Comparison of ENCODE assay signal across 9 cellular contexts in the genomic region with DNA sequence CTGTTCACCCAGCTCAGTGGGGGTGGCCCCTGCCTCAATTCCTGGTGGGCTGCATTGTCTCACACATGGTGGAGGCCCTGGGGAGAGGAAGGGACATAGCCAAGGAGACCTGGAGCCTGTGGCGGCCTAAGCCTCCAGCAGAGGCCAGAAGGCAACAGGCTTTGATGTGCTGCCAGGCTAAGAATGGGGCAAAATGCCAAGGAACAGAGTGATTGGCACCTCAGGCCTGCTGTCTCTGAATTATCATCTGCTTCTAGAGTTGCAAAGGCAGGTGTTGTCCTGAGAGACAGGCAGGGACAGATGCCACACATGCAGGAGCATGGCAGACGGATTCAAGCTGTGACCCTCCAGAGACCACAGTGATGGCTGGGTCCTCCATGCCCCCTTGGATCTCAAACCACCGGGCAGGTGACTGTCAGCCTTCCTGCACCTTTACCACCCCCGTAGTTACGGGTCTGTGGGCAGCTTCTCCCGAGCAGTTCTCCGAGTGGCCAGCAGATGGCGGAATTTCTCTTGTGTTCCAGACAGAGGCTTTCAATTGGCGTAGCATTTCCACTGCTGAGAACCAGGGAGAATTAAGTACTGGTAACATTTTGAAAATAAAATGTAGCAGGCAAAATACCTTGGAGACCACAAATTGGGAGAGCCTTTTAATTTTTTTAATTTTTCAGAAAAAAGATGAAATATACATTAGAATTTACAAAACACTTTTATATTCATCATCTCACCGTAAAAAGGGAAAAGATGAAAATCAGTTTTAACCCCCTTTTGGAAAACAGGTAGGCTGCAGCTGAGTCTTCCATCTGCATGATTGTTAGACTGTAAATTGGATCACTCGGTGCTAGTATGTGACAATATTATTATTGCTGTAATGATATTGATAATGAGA.
A peak's percentile ranks its signal among the peaks of the same experiment; 100 is the strongest.
DNase-seq lines count a peak whose midpoint lies in the region; ATAC-seq, FAIRE-seq and TF ChIP-seq lines count a peak whose summit lies in the region.
"Had no signal": no experiment of that assay in that cellular context is flagged by ENCODE, and none has a peak within 500 bp of the region (broad histone marks: within the 10 kb centered on the region; RNA-seq: fewer than 3 reads in every experiment).

No MANE protein-coding gene starts in this region.

- no peaks in the 10 kb centered on the region for H3K36me3 Mint-ChIP-seq in activated T-helper 2 cell treated with anti-CD3 and anti-CD28 coated beads, Interferon-gamma antibody, Interleukin-2, Interleukin-4, amounts not matched to agents 10 μg/mL and 5 μg/mL and 100 μg/mL, durations not matched to agents 14 hours and 24 hours and 36 hours (ENCODE audit: low read depth)
- no peaks in the 10 kb centered on the region for H3K36me3 Mint-ChIP-seq in osteocyte (ENCODE audit: unreplicated experiment)

- DNase-seq in DMS79 treated with DMSO at 0.1 percent for 48 hours (lab: John Stamatoyannopoulos, UW) (peak; percentile 65), LoVo (ENCODE audit: low spot score) (peak; percentile 76), RWPE1 (ENCODE audit: low spot score) (peak; percentile 64), frontal cortex (ENCODE audit: low spot score in 2 of 2) (peak; percentile 17 to 67), osteocyte (ENCODE audit: extremely low spot score, unreplicated experiment) (peak; percentile 92), thyroid gland (peak; percentile 85 to 86)
- peak; percentile 73 for DNase-seq in activated T-helper 2 cell treated with anti-CD3 and anti-CD28 coated beads, Interferon-gamma antibody, Interleukin-2, Interleukin-4, amounts not matched to agents 10 μg/mL and 5 μg/mL and 100 μg/mL, durations not matched to agents 14 hours and 24 hours and 36 hours (ENCODE audit: low spot score)

- no peaks in the 10 kb centered on the region for H3K27me3 ChIP-seq in thyroid gland

- CTCF ChIA-PET in RWPE1 (lab: Yijun Ruan, JAX): interaction anchor here (0.6 to 1.6 kb wide), 13 partner anchors 9 to 1911 kb away, joined by 3 to 11 read pairs (median 3); no protein-coding TSS in a partner anchor

- peak; percentile 94 for TF ChIP-seq CTCF in RWPE1 (conservative IDR thresholded peaks at IDR 0.05; ENCODE audit: low read depth)
- peak; percentile 97 for TF ChIP-seq CTCF in osteocyte (IDR thresholded peaks at IDR 0.05)
- TF ChIP-seq CTCF in thyroid gland (IDR thresholded peaks at IDR 0.05): peak; percentile 78 to 97 (median 89)

- H3K27ac ChIP-seq in RWPE1 (peak overlapping the region; percentile 56), thyroid gland (no peak overlapping the region)
- H3K27ac ChIP-seq: epithelial cell of prostate had no signal

- no peak overlapping the region for H3K4me3 Mint-ChIP-seq in activated T-helper 2 cell treated with anti-CD3 and anti-CD28 coated beads, Interferon-gamma antibody, Interleukin-2, Interleukin-4, amounts not matched to agents 10 μg/mL and 5 μg/mL and 100 μg/mL, durations not matched to agents 14 hours and 24 hours and 36 hours (ENCODE audit: low read depth)
- H3K4me3 Mint-ChIP-seq in osteocyte (ENCODE audit: unreplicated experiment): no peak overlapping the region

- WGBS in thyroid gland, 2 donors: 22 to 25% methylated on average over 11 of the region's 11 CpGs

- H3K4me1 ChIP-seq in thyroid gland: no peaks in the 10 kb centered on the region

- POLR2A ChIA-PET in RWPE1 (lab: Yijun Ruan, JAX; ENCODE audit: low non-redundant PET): no interaction called here

- no peaks in the 10 kb centered on the region for H3K9me3 Mint-ChIP-seq in activated T-helper 2 cell treated with anti-CD3 and anti-CD28 coated beads, Interferon-gamma antibody, Interleukin-2, Interleukin-4, amounts not matched to agents 10 μg/mL and 5 μg/mL and 100 μg/mL, durations not matched to agents 14 hours and 24 hours and 36 hours
- no peaks in the 10 kb centered on the region for H3K9me3 Mint-ChIP-seq in osteocyte (ENCODE audit: unreplicated experiment)

- H3K4me1 Mint-ChIP-seq in activated T-helper 2 cell treated with anti-CD3 and anti-CD28 coated beads, Interferon-gamma antibody, Interleukin-2, Interleukin-4, amounts not matched to agents 10 μg/mL and 5 μg/mL and 100 μg/mL, durations not matched to agents 14 hours and 24 hours and 36 hours (ENCODE audit: low read depth): peaks cover 4% of the 10 kb centered on the region
- no peaks in the 10 kb centered on the region for H3K4me1 Mint-ChIP-seq in osteocyte (ENCODE audit: unreplicated experiment)

- H3K27me3 Mint-ChIP-seq in activated T-helper 2 cell treated with anti-CD3 and anti-CD28 coated beads, Interferon-gamma antibody, Interleukin-2, Interleukin-4, amounts not matched to agents 10 μg/mL and 5 μg/mL and 100 μg/mL, durations not matched to agents 14 hours and 24 hours and 36 hours (ENCODE audit: low read depth): peaks cover 2% of the 10 kb centered on the region
- H3K27me3 Mint-ChIP-seq in osteocyte (ENCODE audit: unreplicated experiment): peaks cover 2% of the 10 kb centered on the region

- H3K4me3 ChIP-seq in thyroid gland (replicated peaks in 1 of 3): no peak overlapping the region

- TF ChIP-seq POLR2A in thyroid gland (IDR thresholded peaks at IDR 0.05): no peak

- peak; percentile 91 for ATAC-seq in GM21786 (IDR thresholded peaks at IDR 0.05; ENCODE audit: unreplicated experiment)

- H3K36me3 ChIP-seq in thyroid gland: no peaks in the 10 kb centered on the region

- intact Hi-C loops in activated T-helper 2 cell treated with anti-CD3 and anti-CD28 coated beads, Interferon-gamma antibody, Interleukin-2, Interleukin-4, amounts not matched to agents 10 μg/mL and 5 μg/mL and 100 μg/mL, durations not matched to agents 14 hours and 24 hours and 36 hours (cut with micrococcal nuclease): loop anchor here (1.0 to 5.0 kb wide), 5 partner anchors 234 to 1807 kb away; no protein-coding TSS in a partner anchor
- intact Hi-C loops in thyroid gland (cut with DNase I): loop anchor here (5.0 kb wide), 1 partner anchor 282 kb away; no protein-coding TSS in a partner anchor

- H3K9me3 ChIP-seq in thyroid gland: no peaks in the 10 kb centered on the region

- no peak overlapping the region for H3K27ac Mint-ChIP-seq in activated T-helper 2 cell treated with anti-CD3 and anti-CD28 coated beads, Interferon-gamma antibody, Interleukin-2, Interleukin-4, amounts not matched to agents 10 μg/mL and 5 μg/mL and 100 μg/mL, durations not matched to agents 14 hours and 24 hours and 36 hours
- no peak overlapping the region for H3K27ac Mint-ChIP-seq in osteocyte (ENCODE audit: unreplicated experiment)

- peak; percentile 74 for FAIRE-seq in frontal cortex (lab: Jason Lieb, UNC)

Comparison
In these comparisons a context has a peak if more than half of its experiments do, and no peak if none do; other contexts are left out.
1. DNase-seq: peak in every context shown above with its lines; median percentile 92 in osteocyte; 86 in thyroid gland; 76 in LoVo; 73 in activated T-helper 2 cell treated with anti-CD3 and anti-CD28 coated beads, Interferon-gamma antibody, Interleukin-2, Interleukin-4, amounts not matched to agents 10 μg/mL and 5 μg/mL and 100 μg/mL, durations not matched to agents 14 hours and 24 hours and 36 hours; 65 in DMS79 treated with DMSO at 0.1 percent for 48 hours; 64 in RWPE1; 42 in frontal cortex.